In the genomic region with DNA sequence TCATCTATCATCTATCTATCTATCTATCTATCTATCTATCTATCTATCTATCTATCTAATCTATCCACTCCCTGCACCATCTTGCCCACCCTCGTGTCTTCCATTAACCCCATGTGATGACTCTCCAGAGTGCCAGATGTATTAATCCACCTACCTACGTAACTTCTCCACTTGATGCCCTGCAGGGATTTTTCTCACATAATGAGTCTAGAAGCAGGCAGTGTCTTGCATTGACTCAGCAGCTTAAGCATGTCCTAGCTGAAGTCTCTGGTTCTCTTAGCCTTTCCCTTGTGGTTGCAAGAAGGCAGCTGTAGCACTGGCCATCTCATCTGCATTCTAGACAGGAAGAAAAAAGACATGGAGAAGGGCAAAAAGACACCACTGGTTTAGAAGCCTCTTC, we compare ENCODE assay signal across 15 cellular contexts.
DNase-seq lines count a peak whose midpoint lies in the region; ATAC-seq and TF ChIP-seq lines count a peak whose summit lies in the region.
"Had no signal": no experiment of that assay in that cellular context is flagged by ENCODE, and none has a peak within 500 bp of the region (broad histone marks: within the 10 kb centered on the region; RNA-seq: fewer than 3 reads in every experiment).

No MANE protein-coding gene starts in this region.

- POLR2A ChIA-PET in RWPE1 (lab: Yijun Ruan, JAX; ENCODE audit: low non-redundant PET) = no interaction called here

- CTCF ChIA-PET in RWPE1 (lab: Yijun Ruan, JAX) = interaction anchor here (0.6 to 1.1 kb wide), 2 partner anchors 131 to 230 kb away, joined by 3 read pairs; no protein-coding TSS in a partner anchor

- H3K27ac ChIP-seq in RWPE1 = no peak overlapping the region
- H3K27ac ChIP-seq in coronary artery = no peak overlapping the region
- H3K27ac ChIP-seq: BLaER1 treated with 17β-estradiol and CSF1 and Interleukin-3, amounts not matched to agents 10 nM and 100 nM; HL-60 had no signal

- no peak overlapping the region for H3K4me3 ChIP-seq in coronary artery
- H3K4me3 ChIP-seq: BLaER1 treated with 17β-estradiol and CSF1 and Interleukin-3, amounts not matched to agents 10 nM and 100 nM; GM12878 had no signal

- no peak for TF ChIP-seq CTCF in RWPE1 (conservative IDR thresholded peaks at IDR 0.05; ENCODE audit: low read depth)
- no peak for TF ChIP-seq CTCF in coronary artery (IDR thresholded peaks at IDR 0.05)

- DNase-seq in ELR (ENCODE audit: low read depth) (peak; percentile 33), RWPE1 (ENCODE audit: low spot score) (peak; percentile 23), coronary artery (ENCODE audit: low spot score) (peak; percentile 36), islet precursor cell (peak; percentile 43), NCI-H187 (lab: John Stamatoyannopoulos, UW) (no peak), NOMO-1 (lab: John Stamatoyannopoulos, UW; ENCODE audit: unreplicated experiment in 2 of 2) (no peak)
- DNase-seq: 8988T; CD4-positive, CD25-positive, alpha-beta regulatory T cell; DMS 273 treated with DMSO at 0.1 percent for 48 hours; HCEC 1CT; HFFc6 had no signal

- ATAC-seq in GM18517 (IDR thresholded peaks at IDR 0.05; ENCODE audit: unreplicated experiment) = no peak
- ATAC-seq: GM12878 had no signal

Comparison
In these comparisons a context has a peak if more than half of its experiments do, and no peak if none do; other contexts are left out.
1. DNase-seq: peak in ELR (single experiment), RWPE1 (single experiment), coronary artery (single experiment) and islet precursor cell (single experiment); none in NCI-H187 (0 of 2) and NOMO-1 (0 of 2).